In genomic region chr18:435940-436339, GRCh38 we compare ENCODE assay signal across 23 cellular contexts.
A peak's percentile ranks its signal among the peaks of the same experiment; 100 is the strongest.
DNase-seq lines count a peak whose midpoint lies in the region; ATAC-seq and TF ChIP-seq lines count a peak whose summit lies in the region.
"Had no signal": no experiment of that assay in that cellular context is flagged by ENCODE, and none has a peak within 500 bp of the region (broad histone marks: within the 10 kb centered on the region; RNA-seq: fewer than 3 reads in every experiment).

No MANE protein-coding gene starts in this region.

- CTCF ChIA-PET in IMR-90 (lab: Yijun Ruan, JAX): no interaction called here

- H3K4me2 ChIP-seq in IMR-90 (ENCODE audit: low read depth, low read length): no peak overlapping the region

- intact Hi-C loops in IMR-90 (cut with micrococcal nuclease): no loop called here

- WGBS in IMR-90 (ENCODE audit: extremely low coverage in 2 of 2, insufficient read length in 1 of 2), 2 experiments: 94% methylated on average over 3 of the region's 4 CpGs; no CpG with 5 or more reads in 1 of the 2 experiments

- H3K36me3 ChIP-seq in IMR-90 (ENCODE audit: control insufficient read depth, insufficient read depth, low read length) (no peaks in the 10 kb centered on the region), kidney epithelial cell (ENCODE audit: control insufficient read depth, insufficient read depth, low read length) (no peaks in the 10 kb centered on the region)
- H3K36me3 ChIP-seq: left lung, sigmoid colon had no signal

- H4K8ac ChIP-seq in IMR-90 (ENCODE audit: low read depth in 2 of 2, low read length in 2 of 2): no peak overlapping the region

- H2BK15ac ChIP-seq in IMR-90 (ENCODE audit: low read depth, low read length): no peak overlapping the region

- no peaks in the 10 kb centered on the region for H3K79me1 ChIP-seq in IMR-90 (ENCODE audit: low read depth in 1 of 2, low read length in 2 of 2)

- no peak overlapping the region for H4K5ac ChIP-seq in IMR-90 (ENCODE audit: low read depth, low read length)

- H3K9me3 ChIP-seq in IMR-90 (ENCODE audit: control insufficient read depth, insufficient read depth, low read length): no peaks in the 10 kb centered on the region
- H3K9me3 ChIP-seq: left lung, sigmoid colon had no signal

- H3K27me3 Mint-ChIP-seq in endothelial cell (ENCODE audit: unreplicated experiment): peaks cover 3% of the 10 kb centered on the region
- H3K27me3 Mint-ChIP-seq: stimulated activated naive CD8-positive, alpha-beta T cell treated with anti-CD3 and anti-CD28 coated beads, Interleukin-15, Interleukin-2, amounts not matched to agents 100 ng/mL and 50 ng/mL, for 24 hours had no signal

- no peaks in the 10 kb centered on the region; the same call in 1 of the 2 replicates for H3K9me1 ChIP-seq in IMR-90 (ENCODE audit: insufficient read depth, low read length)

- no peak overlapping the region for H3K4me3 Mint-ChIP-seq in endothelial cell (ENCODE audit: unreplicated experiment)
- H3K4me3 Mint-ChIP-seq: activated CD4-positive, alpha-beta memory T cell treated with anti-CD3 and anti-CD28 coated beads, Interleukin-2, amount 10 ng/mL, durations not matched to agents 7 days and 5 days; activated naive CD4-positive, alpha-beta T cell treated with anti-CD3 and anti-CD28 coated beads, Interleukin-2, amount 50 U/mL, for 24 hours; activated T-cell treated with anti-CD3 and anti-CD28 coated beads, Interleukin-2, amount 50 U/mL, for 24 hours; B cell; stimulated activated naive CD8-positive, alpha-beta T cell treated with anti-CD3 and anti-CD28 coated beads, Interleukin-15, Interleukin-2, amounts not matched to agents 100 ng/mL and 50 ng/mL, for 24 hours; T-helper 17 cell had no signal

- no peak for TF ChIP-seq RAD21 in IMR-90 (IDR thresholded peaks at IDR 0.05; ENCODE audit: low read length)

- H3K23ac ChIP-seq in IMR-90 (ENCODE audit: low read depth, low read length): no peak overlapping the region

- no peak for TF ChIP-seq CTCF in IMR-90 (conservative IDR thresholded peaks at IDR 0.05; ENCODE audit: low read depth, low read length)
- TF ChIP-seq CTCF in choroid plexus epithelial cell (conservative IDR thresholded peaks at IDR 0.05; ENCODE audit: low read depth, low read length): no peak
- no peak for TF ChIP-seq CTCF in kidney epithelial cell (IDR thresholded peaks at IDR 0.05; ENCODE audit: insufficient read depth, low read length, poor library complexity, severe bottlenecking)
- TF ChIP-seq CTCF in endothelial cell (IDR thresholded peaks at IDR 0.05; ENCODE audit: unreplicated experiment): no peak

- no peak overlapping the region for H2BK20ac ChIP-seq in IMR-90 (ENCODE audit: low read depth, low read length)

- H3K36me3 Mint-ChIP-seq in endothelial cell (ENCODE audit: low read depth, unreplicated experiment): no peaks in the 10 kb centered on the region
- H3K36me3 Mint-ChIP-seq: activated naive CD4-positive, alpha-beta T cell treated with anti-CD3 and anti-CD28 coated beads, Interleukin-2, amount 50 U/mL, for 24 hours had no signal

- ATAC-seq in IMR-90 (ENCODE audit: low read depth): no peak
- ATAC-seq: GM12878, left lung, T-helper 17 cell had no signal

- in situ Hi-C loops in IMR-90 (cut with MboI; ENCODE audit: low sequenced_read_pairs): no loop called here

- no peak overlapping the region for H3K27ac Mint-ChIP-seq in endothelial cell (ENCODE audit: unreplicated experiment)
- H3K27ac Mint-ChIP-seq: activated CD4-positive, alpha-beta memory T cell treated with anti-CD3 and anti-CD28 coated beads, Interleukin-2, amount 10 ng/mL, durations not matched to agents 7 days and 5 days; activated naive CD4-positive, alpha-beta T cell treated with anti-CD3 and anti-CD28 coated beads, Interleukin-2, amount 50 U/mL, for 24 hours; activated T-cell treated with anti-CD3 and anti-CD28 coated beads, Interleukin-2, amount 50 U/mL, for 24 hours; B cell; stimulated activated naive CD8-positive, alpha-beta T cell treated with anti-CD3 and anti-CD28 coated beads, Interleukin-15, Interleukin-2, amounts not matched to agents 100 ng/mL and 50 ng/mL, for 24 hours; T-helper 17 cell had no signal

- H2AK9ac ChIP-seq in IMR-90 (replicated peaks; ENCODE audit: low read depth, low read length, poor library complexity): no peak overlapping the region

- H2AFZ ChIP-seq in IMR-90 (replicated peaks; ENCODE audit: low read length, poor library complexity): no peak overlapping the region

- POLR2A ChIA-PET in IMR-90 (lab: Charles Lee; ENCODE audit: unreplicated experiment): no interaction called here

- H3K18ac ChIP-seq in IMR-90 (ENCODE audit: low read depth, low read length): no peak overlapping the region

- no peak overlapping the region for H2AK5ac ChIP-seq in IMR-90 (ENCODE audit: low read depth, low read length)

- H2BK120ac ChIP-seq in IMR-90 (ENCODE audit: low read depth, low read length): no peak overlapping the region

- no peak overlapping the region for H4K91ac ChIP-seq in IMR-90 (ENCODE audit: insufficient read depth, low read depth, low read length)

- dilution Hi-C loops in IMR-90 (cut with HindIII; ENCODE audit: low sequenced_read_pairs, unreplicated experiment): no loop called here

- no peak overlapping the region for H3K4ac ChIP-seq in IMR-90 (ENCODE audit: low read depth, low read length)

- H4K20me1 ChIP-seq in IMR-90 (ENCODE audit: insufficient read depth, low read length): no peaks in the 10 kb centered on the region

- no peak overlapping the region for H2BK5ac ChIP-seq in IMR-90 (ENCODE audit: low read depth, low read length, poor library complexity, severe bottlenecking)

- peak; percentile 43 for DNase-seq in IMR-90
- peak; percentile 55 for DNase-seq in choroid plexus epithelial cell (ENCODE audit: low read depth)
- peak; percentile 82 for DNase-seq in kidney epithelial cell (ENCODE audit: low read depth)
- peak; percentile 86 for DNase-seq in superior temporal gyrus (ENCODE audit: extremely low spot score)
- no peak for DNase-seq in COLO668 (lab: John Stamatoyannopoulos, UW; ENCODE audit: unreplicated experiment)
- DNase-seq in stimulated activated CD4-positive, alpha-beta T cell treated with anti-CD3 and anti-CD28 coated beads, Interleukin-4, amount 100 ng/mL, for 4 hours: no peak
- no peak for DNase-seq in endothelial cell (ENCODE audit: low spot score)
- DNase-seq: activated CD4-positive, alpha-beta memory T cell treated with anti-CD3 and anti-CD28 coated beads, Interleukin-2, amount 10 ng/mL, durations not matched to agents 7 days and 5 days; activated T-cell treated with anti-CD3 and anti-CD28 coated beads, Interleukin-2, amount 50 U/mL, for 24 hours; effector memory CD4-positive, alpha-beta T cell; GF-D8; Kasumi-1; left lung; NCI-H2107; NCI-H524 treated with DMSO at 0.1 percent for 48 hours; SHP77; sigmoid colon; stimulated activated CD4-positive, alpha-beta T cell treated with anti-CD3 and anti-CD28 coated beads, Interleukin-1b, Interleukin-23, amount 100 ng/mL, for 48 hours; T-helper 17 cell had no signal

- H3K14ac ChIP-seq in IMR-90 (replicated peaks; ENCODE audit: low read depth, low read length): no peak overlapping the region

- H3K27me3 ChIP-seq in IMR-90 (ENCODE audit: control insufficient read depth, insufficient read depth, low read length): no peaks in the 10 kb centered on the region
- H3K27me3 ChIP-seq in kidney epithelial cell (ENCODE audit: control insufficient read depth, insufficient read depth, low read length): no peaks in the 10 kb centered on the region
- H3K27me3 ChIP-seq: left lung, sigmoid colon had no signal

- H3K9me3 Mint-ChIP-seq in endothelial cell (ENCODE audit: unreplicated experiment): no peaks in the 10 kb centered on the region
- H3K9me3 Mint-ChIP-seq: activated CD4-positive, alpha-beta memory T cell treated with anti-CD3 and anti-CD28 coated beads, Interleukin-2, amount 10 ng/mL, durations not matched to agents 7 days and 5 days; activated naive CD4-positive, alpha-beta T cell treated with anti-CD3 and anti-CD28 coated beads, Interleukin-2, amount 50 U/mL, for 24 hours; activated T-cell treated with anti-CD3 and anti-CD28 coated beads, Interleukin-2, amount 50 U/mL, for 24 hours; stimulated activated naive CD8-positive, alpha-beta T cell treated with anti-CD3 and anti-CD28 coated beads, Interleukin-15, Interleukin-2, amounts not matched to agents 100 ng/mL and 50 ng/mL, for 24 hours had no signal

- H3K4me1 ChIP-seq in IMR-90 (ENCODE audit: control insufficient read depth, insufficient read depth, low read length): peaks cover 6% of the 10 kb centered on the region; the same call in 1 of the 2 replicates

- H3K9ac ChIP-seq in IMR-90 (ENCODE audit: low read depth, low read length): no peak overlapping the region

- H3K4me3 ChIP-seq in IMR-90 (ENCODE audit: insufficient read depth, low read depth, low read length): no peak overlapping the region
- H3K4me3 ChIP-seq in choroid plexus epithelial cell (ENCODE audit: low read depth, low read length): no peak overlapping the region
- H3K4me3 ChIP-seq in kidney epithelial cell (ENCODE audit: low read depth, low read length): no peak overlapping the region
- H3K4me3 ChIP-seq: GM12878, left lung, sigmoid colon had no signal

- TF ChIP-seq POLR2A in IMR-90 (IDR thresholded peaks at IDR 0.05; ENCODE audit: low read depth, low read length): no peak

- no TSS peak for BruUV-seq in IMR-90 (replicated peaks; lab: Mats Ljungman, UMichigan)

- no peak overlapping the region for H3K27ac ChIP-seq in IMR-90 (ENCODE audit: insufficient read depth, low read length)
- H3K27ac ChIP-seq: left lung, sigmoid colon had no signal

- H3K56ac ChIP-seq in IMR-90 (ENCODE audit: extremely low read depth, insufficient read depth, low read length): no peak overlapping the region

- H3K4me1 Mint-ChIP-seq in endothelial cell (ENCODE audit: unreplicated experiment): peaks cover 21% of the 10 kb centered on the region
- H3K4me1 Mint-ChIP-seq: activated CD4-positive, alpha-beta memory T cell treated with anti-CD3 and anti-CD28 coated beads, Interleukin-2, amount 10 ng/mL, durations not matched to agents 7 days and 5 days; activated naive CD4-positive, alpha-beta T cell treated with anti-CD3 and anti-CD28 coated beads, Interleukin-2, amount 50 U/mL, for 24 hours; B cell; T-helper 17 cell had no signal

TF ChIP-seq in IMR-90, 13 proteins besides CTCF, POLR2A, EP300 and RAD21 (continues in another document):
- TF ChIP-seq ELK1 (IDR thresholded peaks at IDR 0.05; ENCODE audit: borderline replicate concordance, low read depth, low read length): no peak
- TF ChIP-seq BHLHE40 (IDR thresholded peaks at IDR 0.05; ENCODE audit: low read depth, low read length): no peak

Comparison
In these comparisons a context has a peak if more than half of its experiments do, and no peak if none do; other contexts are left out.
1. DNase-seq: peak in IMR-90 (single experiment), choroid plexus epithelial cell (single experiment), kidney epithelial cell (single experiment) and superior temporal gyrus (single experiment); none in COLO668 (single experiment), stimulated activated CD4-positive, alpha-beta T cell treated with anti-CD3 and anti-CD28 coated beads, Interleukin-4, amount 100 ng/mL, for 4 hours (0 of 2) and endothelial cell (single experiment).